Comparison of ENCODE assay signal across 8 cellular contexts in the genomic region with DNA sequence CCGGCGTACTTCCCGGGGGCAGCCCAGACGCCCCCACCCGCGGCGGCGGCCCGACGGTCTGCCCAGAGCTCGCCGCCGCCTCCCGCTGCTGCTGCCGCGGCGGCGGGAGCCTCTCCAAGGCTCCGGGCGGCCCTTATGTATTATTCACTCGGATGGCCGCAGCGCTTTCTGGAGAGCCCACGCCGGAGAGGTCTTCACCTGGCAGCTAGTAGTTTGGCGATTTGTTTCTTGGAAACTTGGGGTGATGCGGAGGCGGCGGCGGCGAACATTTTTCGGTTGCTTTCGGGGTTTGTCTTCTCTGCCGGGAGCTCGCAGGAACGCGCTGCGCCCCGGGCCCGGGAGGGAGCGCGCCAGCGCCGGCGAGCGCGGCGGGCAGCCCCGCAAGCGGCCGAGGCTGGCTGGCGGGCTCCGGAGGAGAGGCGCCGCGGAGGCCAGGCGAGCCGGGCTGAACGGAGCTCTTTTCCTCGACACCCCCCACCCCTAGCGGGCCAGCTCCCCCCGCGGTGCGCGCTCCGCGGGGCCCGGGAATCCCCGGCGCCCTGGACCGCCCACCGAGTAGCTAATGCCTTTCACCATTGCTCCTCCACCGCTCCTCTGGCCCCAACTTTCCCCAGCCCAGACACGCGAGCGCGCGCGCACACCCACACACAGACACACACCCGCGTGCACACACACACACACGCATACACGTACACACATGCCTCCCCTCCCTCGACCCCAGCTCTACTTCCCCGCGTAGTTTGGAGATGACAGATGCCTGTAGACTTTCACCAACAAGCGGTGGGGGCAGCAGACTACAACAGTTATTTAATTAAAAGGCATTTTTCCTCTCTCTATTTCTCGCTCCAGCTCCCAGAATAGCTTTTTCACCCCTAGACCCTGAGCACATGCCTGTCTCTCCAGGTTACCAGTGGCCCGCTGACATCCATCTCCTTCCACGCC.
A peak's percentile ranks its signal among the peaks of the same experiment; 100 is the strongest.
DNase-seq lines count a peak whose midpoint lies in the region; ATAC-seq, FAIRE-seq and TF ChIP-seq lines count a peak whose summit lies in the region.

No MANE protein-coding gene starts in this region.

- DNase-seq in A673 (ENCODE audit: low spot score) (peak; percentile 52), GM12892 (ENCODE audit: insufficient read length) (peak; percentile 45), RWPE1 (ENCODE audit: low spot score) (peak; percentile 36), brain microvascular endothelial cell (peak; percentile 45), iPS-NIHi7 (ENCODE audit: extremely low spot score) (peak; percentile 48), small intestine (no peak)

- intact Hi-C loops in A673 (cut with micrococcal nuclease; ENCODE audit: unreplicated experiment), result no loop called here

- H3K4me3 ChIP-seq in A673 (ENCODE audit: low read depth, low read length, poor library complexity, severe bottlenecking) (peak overlapping the region; percentile 49), brain microvascular endothelial cell (ENCODE audit: low read depth, low read length) (peak overlapping the region; percentile 72), small intestine (ENCODE audit: low read depth in 1 of 2, low read length in 2 of 2) (peak overlapping the region; percentile 4 to 55)

- POLR2A ChIA-PET in A673 (lab: Charles Lee; ENCODE audit: low non-redundant PET), result no interaction called here
- POLR2A ChIA-PET in RWPE1 (lab: Yijun Ruan, JAX; ENCODE audit: low non-redundant PET), result no interaction called here

- no peak for TF ChIP-seq POLR2A in GM12892 (IDR thresholded peaks at IDR 0.05; ENCODE audit: low read depth, low read length)

- in situ Hi-C loops in brain microvascular endothelial cell (cut with HindIII; ENCODE audit: low pct_ligation_motif_present, low sequenced_read_pairs), result no loop called here

- peaks cover 15% of the 10 kb centered on the region for H3K4me1 ChIP-seq in A673 (ENCODE audit: insufficient read depth, low read length, poor library complexity, severe bottlenecking)
- H3K4me1 ChIP-seq in small intestine (ENCODE audit: control insufficient read depth in 2 of 2, insufficient read depth in 1 of 2, low read depth in 1 of 2, low read length in 1 of 2), result peaks cover 0 to 4% of the 10 kb centered on the region in 2 donors

- H3K36me3 ChIP-seq in A673 (ENCODE audit: insufficient read depth, low read length, poor library complexity, severe bottlenecking) (no peaks in the 10 kb centered on the region), brain microvascular endothelial cell (replicated peaks) (no peaks in the 10 kb centered on the region), small intestine (ENCODE audit: control insufficient read depth in 2 of 2, insufficient read depth in 2 of 2, low read length in 2 of 2) (no peaks in the 10 kb centered on the region)

- H3K27ac ChIP-seq in A673 (ENCODE audit: low read depth, low read length, poor library complexity, severe bottlenecking), result no peak overlapping the region
- peak overlapping the region; percentile 15; the same call in 1 of the 2 replicates for H3K27ac ChIP-seq in RWPE1
- H3K27ac ChIP-seq in brain microvascular endothelial cell, result no peak overlapping the region
- peak overlapping the region in 1 of 2 donors; percentile 56 for H3K27ac ChIP-seq in small intestine (ENCODE audit: low read depth in 1 of 2, low read length in 1 of 2)

- no TSS peak for BruUV-seq in A673 (replicated peaks; lab: Mats Ljungman, UMichigan)

- 0 to 1% (median 0%) methylated on average over 57 to 90 of the region's 90 CpGs for WGBS in small intestine, 3 donors

- H3K27me3 ChIP-seq in A673 (replicated peaks; ENCODE audit: insufficient read depth, low read depth, low read length, poor library complexity) (peaks cover 77% of the 10 kb centered on the region), brain microvascular endothelial cell (replicated peaks) (peaks cover 10% of the 10 kb centered on the region), small intestine (ENCODE audit: control insufficient read depth in 2 of 2, insufficient read depth in 2 of 2, low read length in 2 of 2) (peaks cover 6 to 20% of the 10 kb centered on the region in 2 donors)

- ATAC-seq in HG03439 (IDR thresholded peaks at IDR 0.05; ENCODE audit: unreplicated experiment), result no peak
- no peak for ATAC-seq in HG03108 (IDR thresholded peaks at IDR 0.05; ENCODE audit: unreplicated experiment)

- FAIRE-seq in GM12892 (lab: Jason Lieb, UNC) (no peak), small intestine (lab: Jason Lieb, UNC) (no peak)

- no peak; the same call in 1 of the 2 replicates for TF ChIP-seq CTCF in A673 (conservative IDR thresholded peaks at IDR 0.05; ENCODE audit: low read depth, low read length)
- peak; percentile 18; the same call in 1 of the 2 replicates for TF ChIP-seq CTCF in RWPE1 (conservative IDR thresholded peaks at IDR 0.05; ENCODE audit: low read depth)
- TF ChIP-seq CTCF in brain microvascular endothelial cell (IDR thresholded peaks at IDR 0.05; ENCODE audit: low read depth, low read length, missing control alignments), result peak; percentile 46

- H3K9me3 ChIP-seq in A673 (ENCODE audit: low read depth, low read length, poor library complexity, severe bottlenecking) (no peaks in the 10 kb centered on the region), small intestine (ENCODE audit: control insufficient read depth, low read depth) (no peaks in the 10 kb centered on the region)

- CTCF ChIA-PET in A673 (lab: Charles Lee) (no interaction called here), RWPE1 (lab: Yijun Ruan, JAX) (interaction anchor here (0.5 to 1.5 kb wide), 4 partner anchors 10 to 961 kb away, joined by 3 to 7 read pairs (median 5); no protein-coding TSS in a partner anchor)
